Comparison of ENCODE assay signal across 8 cellular contexts in the genomic region with DNA sequence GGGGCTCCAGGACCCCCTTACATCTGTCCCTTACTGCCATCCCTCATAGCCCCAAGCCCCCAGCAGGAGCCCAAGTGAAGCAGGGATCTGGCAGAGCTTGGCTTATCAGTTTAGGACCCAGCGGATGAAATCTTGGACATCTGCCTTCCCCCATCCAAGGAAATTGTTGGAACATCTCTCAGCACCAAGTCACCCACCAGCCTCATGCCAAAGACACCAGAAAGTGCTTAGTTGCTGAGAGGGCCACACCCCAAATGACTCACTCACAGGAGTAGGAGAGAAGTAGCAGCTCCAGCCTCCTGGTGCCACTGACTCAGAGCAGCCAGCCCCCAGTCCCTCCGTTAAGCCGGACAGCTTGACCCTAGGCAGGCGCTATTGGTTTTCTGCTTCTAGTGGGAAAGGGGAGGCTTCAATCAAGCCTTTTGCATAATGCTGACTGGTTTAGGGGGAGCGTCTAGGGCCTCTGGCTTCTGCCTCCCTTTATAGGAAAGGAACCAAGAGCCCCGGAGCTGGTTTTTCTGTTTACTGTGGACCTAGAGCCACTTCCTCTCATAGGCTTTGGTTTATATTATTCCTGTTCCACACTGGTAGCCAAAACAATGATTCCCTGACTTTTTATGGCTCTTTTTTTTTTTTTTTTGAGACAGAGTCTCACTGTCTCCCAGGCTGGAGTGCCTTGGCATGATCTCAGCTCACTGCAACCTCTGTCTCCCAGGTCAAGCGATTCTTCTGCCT.
A peak's percentile ranks its signal among the peaks of the same experiment; 100 is the strongest.
DNase-seq lines count a peak whose midpoint lies in the region; ATAC-seq and TF ChIP-seq lines count a peak whose summit lies in the region.

No MANE protein-coding gene starts in this region.

- H3K36me3 Mint-ChIP-seq in activated T-helper 1 cell treated with anti-CD3 and anti-CD28 coated beads, Interleukin-12 subunit alpha, Interleukin-12 subunit beta, Interleukin-2, Interleukin-4 antibody, amounts not matched to agents 30 ng/mL and 10 ng/mL and 1 ng/mL, durations not matched to agents 14 hours and 24 hours and 36 hours (ENCODE audit: low read depth): no peaks in the 10 kb centered on the region

- TF ChIP-seq CTCF in RWPE1 (conservative IDR thresholded peaks at IDR 0.05; ENCODE audit: low read depth) (no peak), omental fat pad (IDR thresholded peaks at IDR 0.05) (no peak)

- CTCF ChIA-PET in RWPE1 (lab: Yijun Ruan, JAX): interaction anchor here (0.5 to 13.5 kb wide), 6 partner anchors 11 to 550 kb away, joined by 3 to 351 read pairs (median 4); no protein-coding TSS in a partner anchor

- no peaks in the 10 kb centered on the region for H3K9me3 Mint-ChIP-seq in activated T-helper 1 cell treated with anti-CD3 and anti-CD28 coated beads, Interleukin-12 subunit alpha, Interleukin-12 subunit beta, Interleukin-2, Interleukin-4 antibody, amounts not matched to agents 30 ng/mL and 10 ng/mL and 1 ng/mL, durations not matched to agents 14 hours and 24 hours and 36 hours

- no peak overlapping the region for H3K4me3 Mint-ChIP-seq in activated T-helper 1 cell treated with anti-CD3 and anti-CD28 coated beads, Interleukin-12 subunit alpha, Interleukin-12 subunit beta, Interleukin-2, Interleukin-4 antibody, amounts not matched to agents 30 ng/mL and 10 ng/mL and 1 ng/mL, durations not matched to agents 14 hours and 24 hours and 36 hours

- H3K4me1 Mint-ChIP-seq in activated T-helper 1 cell treated with anti-CD3 and anti-CD28 coated beads, Interleukin-12 subunit alpha, Interleukin-12 subunit beta, Interleukin-2, Interleukin-4 antibody, amounts not matched to agents 30 ng/mL and 10 ng/mL and 1 ng/mL, durations not matched to agents 14 hours and 24 hours and 36 hours (ENCODE audit: low read depth): no peaks in the 10 kb centered on the region

- peak; percentile 90 for DNase-seq in ELF-1 (ENCODE audit: low read depth, low spot score)
- peak; percentile 99 for DNase-seq in RWPE1 (ENCODE audit: low spot score)
- peak; percentile 55 for DNase-seq in omental fat pad (ENCODE audit: low spot score)
- no peak for DNase-seq in activated T-helper 1 cell treated with anti-CD3 and anti-CD28 coated beads, Interleukin-12 subunit alpha, Interleukin-12 subunit beta, Interleukin-2, Interleukin-4 antibody, amounts not matched to agents 30 ng/mL and 10 ng/mL and 1 ng/mL, durations not matched to agents 14 hours and 24 hours and 36 hours (ENCODE audit: low spot score)
- DNase-seq in activated CD4-positive, alpha-beta T cell treated with anti-CD3 and anti-CD28 coated beads, Interleukin-2, amount 50 U/mL, for 4 hours: no peak

- H3K27ac Mint-ChIP-seq in activated T-helper 1 cell treated with anti-CD3 and anti-CD28 coated beads, Interleukin-12 subunit alpha, Interleukin-12 subunit beta, Interleukin-2, Interleukin-4 antibody, amounts not matched to agents 30 ng/mL and 10 ng/mL and 1 ng/mL, durations not matched to agents 14 hours and 24 hours and 36 hours: no peak overlapping the region

- H3K27ac ChIP-seq in RWPE1: peak overlapping the region; percentile 96

- peak; percentile 92 for ATAC-seq in esophagus mucosa
- ATAC-seq in omental fat pad (ENCODE audit: low FRiP score): peak; percentile 91
- no peak for ATAC-seq in HG03460 (IDR thresholded peaks at IDR 0.05; ENCODE audit: unreplicated experiment)
- ATAC-seq in GM21423 (IDR thresholded peaks at IDR 0.05; ENCODE audit: unreplicated experiment): no peak

- intact Hi-C loops in activated T-helper 1 cell treated with anti-CD3 and anti-CD28 coated beads, Interleukin-12 subunit alpha, Interleukin-12 subunit beta, Interleukin-2, Interleukin-4 antibody, amounts not matched to agents 30 ng/mL and 10 ng/mL and 1 ng/mL, durations not matched to agents 14 hours and 24 hours and 36 hours (cut with micrococcal nuclease): no loop called here

- POLR2A ChIA-PET in RWPE1 (lab: Yijun Ruan, JAX; ENCODE audit: low non-redundant PET): no interaction called here

- H3K27me3 Mint-ChIP-seq in activated T-helper 1 cell treated with anti-CD3 and anti-CD28 coated beads, Interleukin-12 subunit alpha, Interleukin-12 subunit beta, Interleukin-2, Interleukin-4 antibody, amounts not matched to agents 30 ng/mL and 10 ng/mL and 1 ng/mL, durations not matched to agents 14 hours and 24 hours and 36 hours (ENCODE audit: insufficient read depth): no peaks in the 10 kb centered on the region

Comparison
In these comparisons a context has a peak if more than half of its experiments do, and no peak if none do; other contexts are left out.
1. DNase-seq: peak in ELF-1 (single experiment), RWPE1 (single experiment) and omental fat pad (single experiment); none in activated T-helper 1 cell treated with anti-CD3 and anti-CD28 coated beads, Interleukin-12 subunit alpha, Interleukin-12 subunit beta, Interleukin-2, Interleukin-4 antibody, amounts not matched to agents 30 ng/mL and 10 ng/mL and 1 ng/mL, durations not matched to agents 14 hours and 24 hours and 36 hours (single experiment) and activated CD4-positive, alpha-beta T cell treated with anti-CD3 and anti-CD28 coated beads, Interleukin-2, amount 50 U/mL, for 4 hours (0 of 2).
2. ATAC-seq: peak in esophagus mucosa (single experiment) and omental fat pad (single experiment); none in HG03460 (single experiment) and GM21423 (single experiment).